8 cellular contexts compared by ENCODE assay signal in genomic region chr15:59543721-59544547, GRCh38.
DNase-seq lines count a peak whose midpoint lies in the region; ATAC-seq and TF ChIP-seq lines count a peak whose summit lies in the region.

No MANE protein-coding gene starts in this region.

- ATAC-seq in GM19372 (IDR thresholded peaks at IDR 0.05; ENCODE audit: low read depth, unreplicated experiment): peak; percentile 76
- ATAC-seq in HG03196 (IDR thresholded peaks at IDR 0.05; ENCODE audit: unreplicated experiment): peak; percentile 61
- ATAC-seq in activated CD8-positive, alpha-beta T cell treated with anti-CD3 and anti-CD28 coated beads, Interleukin-2, amount 10 ng/mL, durations not matched to agents 7 days and 5 days: peak; percentile 61
- no peak for ATAC-seq in T-helper 17 cell

- no peaks in the 10 kb centered on the region for H3K36me3 Mint-ChIP-seq in activated CD8-positive, alpha-beta T cell treated with anti-CD3 and anti-CD28 coated beads, Interleukin-2, amount 10 ng/mL, durations not matched to agents 7 days and 5 days (ENCODE audit: low read depth)
- H3K36me3 Mint-ChIP-seq in T-helper 17 cell (ENCODE audit: low read depth): no peaks in the 10 kb centered on the region

- H3K4me3 Mint-ChIP-seq in activated CD8-positive, alpha-beta T cell treated with anti-CD3 and anti-CD28 coated beads, Interleukin-2, amount 10 ng/mL, durations not matched to agents 7 days and 5 days: no peak overlapping the region
- no peak overlapping the region for H3K4me3 Mint-ChIP-seq in T-helper 17 cell

- peak overlapping the region; percentile 41 for H3K27ac Mint-ChIP-seq in activated CD8-positive, alpha-beta T cell treated with anti-CD3 and anti-CD28 coated beads, Interleukin-2, amount 10 ng/mL, durations not matched to agents 7 days and 5 days
- no peak overlapping the region for H3K27ac Mint-ChIP-seq in T-helper 17 cell

- H3K4me1 Mint-ChIP-seq in activated CD8-positive, alpha-beta T cell treated with anti-CD3 and anti-CD28 coated beads, Interleukin-2, amount 10 ng/mL, durations not matched to agents 7 days and 5 days (ENCODE audit: low read depth): peaks cover 14% of the 10 kb centered on the region
- H3K4me1 Mint-ChIP-seq in T-helper 17 cell: peaks cover 6% of the 10 kb centered on the region

- no peak for TF ChIP-seq POLR2A in erythroblast (IDR thresholded peaks at IDR 0.05; ENCODE audit: low read length)

- H3K27me3 Mint-ChIP-seq in activated CD8-positive, alpha-beta T cell treated with anti-CD3 and anti-CD28 coated beads, Interleukin-2, amount 10 ng/mL, durations not matched to agents 7 days and 5 days (ENCODE audit: low read depth): peaks cover 10% of the 10 kb centered on the region
- peaks cover 42% of the 10 kb centered on the region for H3K27me3 Mint-ChIP-seq in T-helper 17 cell

- CTCF ChIA-PET in activated CD8-positive, alpha-beta T cell treated with anti-CD3 and anti-CD28 coated beads, Interleukin-2, amount 10 ng/mL, durations not matched to agents 7 days and 5 days (lab: Charles Lee): interaction anchor here (3.1 kb wide), 1 partner anchor 11 kb away, joined by 12 read pairs; no protein-coding TSS in a partner anchor

- POLR2A ChIA-PET in activated CD8-positive, alpha-beta T cell treated with anti-CD3 and anti-CD28 coated beads, Interleukin-2, amount 10 ng/mL, durations not matched to agents 7 days and 5 days (lab: Charles Lee): no interaction called here

- no peaks in the 10 kb centered on the region for H3K9me3 ChIP-seq in T-helper 17 cell (ENCODE audit: control insufficient read depth, low read length, poor library complexity, severe bottlenecking)

- no peaks in the 10 kb centered on the region for H3K9me3 Mint-ChIP-seq in activated CD8-positive, alpha-beta T cell treated with anti-CD3 and anti-CD28 coated beads, Interleukin-2, amount 10 ng/mL, durations not matched to agents 7 days and 5 days (ENCODE audit: insufficient read depth)

- DNase-seq in CD1c-positive myeloid dendritic cell (ENCODE audit: extremely low spot score) (peak; percentile 55), T-helper 17 cell (no peak), erythroblast (lab: John Stamatoyannopoulos, UW) (no peak), dedifferentiated amniotic fluid mesenchymal stem cell (ENCODE audit: extremely low spot score) (no peak), HK-2 (ENCODE audit: unreplicated experiment) (no peak)
- no peak for DNase-seq in activated CD8-positive, alpha-beta T cell treated with anti-CD3 and anti-CD28 coated beads, Interleukin-2, amount 10 ng/mL, durations not matched to agents 7 days and 5 days
